Comparison of ENCODE assay signal across 28 cellular contexts in genomic region chr20:51356871-51357270, GRCh38.
"Had no signal": no experiment of that assay in that cellular context is flagged by ENCODE, and none has a peak within 500 bp of the region (broad histone marks: within the 10 kb centered on the region; RNA-seq: fewer than 3 reads in every experiment).

No MANE protein-coding gene starts in this region.

- H3K27ac ChIP-seq: ascending aorta, body of pancreas, cardiac muscle cell, VCaP had no signal

- H3K27me3 ChIP-seq: ascending aorta, body of pancreas, cardiac muscle cell had no signal

- H3K4me1 ChIP-seq: body of pancreas had no signal

- H3K36me3 ChIP-seq: ascending aorta, cardiac muscle cell had no signal

- DNase-seq: activated B cell treated with CpG ODN at 0.5 μM for 24 hours; activated CD4-positive, alpha-beta memory T cell treated with anti-CD3 and anti-CD28 coated beads, Interleukin-2, amount 10 ng/mL, durations not matched to agents 7 days and 5 days; activated CD4-positive, alpha-beta T cell treated with anti-CD3 and anti-CD28 coated beads for 4 hours; activated CD4-positive, alpha-beta T cell treated with anti-CD3 and anti-CD28 coated beads, Interleukin-2, amount 10 ng/mL, durations not matched to agents 7 days and 5 days; activated CD4-positive, alpha-beta T cell treated with anti-CD3 and anti-CD28 coated beads, Interleukin-2, amount 50 U/mL, for 48 hours; activated CD4-positive, CD25-positive, alpha-beta regulatory T cell treated with anti-CD3 and anti-CD28 coated beads, Interleukin-2, amount 50 U/mL, for 72 hours; activated CD8-positive, alpha-beta memory T cell treated with anti-CD3 and anti-CD28 coated beads for 24 hours; activated CD8-positive, alpha-beta memory T cell treated with anti-CD3 and anti-CD28 coated beads, Interleukin-2, amount 10 ng/mL, durations not matched to agents 7 days and 5 days; activated CD8-positive, alpha-beta memory T cell treated with anti-CD3 and anti-CD28 coated beads, Interleukin-2, amount 50 U/mL, for 48 hours; activated CD8-positive, alpha-beta T cell treated with anti-CD3 and anti-CD28 coated beads, Interleukin-2, amount 10 ng/mL, durations not matched to agents 7 days and 5 days; activated effector memory CD4-positive, alpha-beta T cell treated with Interleukin-2 at 50 U/mL for 16 hours; activated gamma-delta T cell; activated naive CD4-positive, alpha-beta T cell treated with anti-CD3 and anti-CD28 coated beads, Interleukin-2, amount 10 ng/mL, durations not matched to agents 7 days and 5 days; activated naive CD4-positive, alpha-beta T cell treated with Interleukin-2 at 50 U/mL for 16 hours; activated naive CD8-positive, alpha-beta T cell treated with anti-CD3 and anti-CD28 coated beads, Interleukin-2, amount 10 ng/mL, durations not matched to agents 7 days and 5 days; activated naive CD8-positive, alpha-beta T cell treated with anti-CD3 and anti-CD28 coated beads, Interleukin-2, amount 50 U/mL, for 24 hours; activated T-cell treated with anti-CD3 and anti-CD28 coated beads, Interleukin-2, amount 50 U/mL, for 24 hours; activated T-cell treated with anti-CD3 and anti-CD28 coated beads, Interleukin-2, amount 50 U/mL, for 48 hours; amygdala; anterior cingulate cortex; body of pancreas; caudate nucleus; cerebellar nuclear complex; T-cell; T-helper 17 cell had no signal

- ATAC-seq: activated CD8-positive, alpha-beta memory T cell treated with anti-CD3 and anti-CD28 coated beads, Interleukin-2, amount 10 ng/mL, durations not matched to agents 7 days and 5 days; activated CD8-positive, alpha-beta T cell treated with anti-CD3 and anti-CD28 coated beads, Interleukin-2, amount 10 ng/mL, durations not matched to agents 7 days and 5 days; activated naive CD8-positive, alpha-beta T cell treated with anti-CD3 and anti-CD28 coated beads, Interleukin-2, amount 50 U/mL, for 24 hours; body of pancreas; T-cell; T-helper 17 cell had no signal

- H3K4me3 ChIP-seq: ascending aorta, body of pancreas, cardiac muscle cell had no signal

- H3K9me3 ChIP-seq: ascending aorta, body of pancreas had no signal
